3 cellular contexts compared by ENCODE assay signal in genomic region chr4:181562399-181562798, GRCh38.
"Had no signal": no experiment of that assay in that cellular context is flagged by ENCODE, and none has a peak within 500 bp of the region (broad histone marks: within the 10 kb centered on the region; RNA-seq: fewer than 3 reads in every experiment).

No MANE protein-coding gene starts in this region.

- DNase-seq: GDM1, GF-D8 had no signal

- H3K4me3 ChIP-seq: GM12878 had no signal

- ATAC-seq: GM12878 had no signal
